ENCODE assay signal across 8 cellular contexts in the genomic region with DNA sequence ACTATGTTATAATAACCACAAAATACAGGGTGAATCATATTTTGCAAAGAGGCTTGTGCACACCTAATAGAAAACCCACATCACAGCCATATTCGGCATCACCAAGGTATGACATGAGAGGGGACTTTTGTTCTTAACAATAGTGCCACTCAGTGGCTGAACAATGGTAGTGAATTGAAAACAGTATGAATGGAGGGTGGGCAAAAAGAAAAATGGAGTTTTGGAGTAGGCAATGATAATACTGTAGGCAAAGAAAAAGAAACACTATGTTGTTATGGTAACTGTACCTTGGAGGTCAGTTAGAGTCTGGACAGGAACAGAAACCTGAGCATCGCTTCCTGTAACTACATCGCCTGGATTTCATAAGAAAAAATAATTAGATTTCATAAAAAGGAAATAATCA.
DNase-seq lines count a peak whose midpoint lies in the region; ATAC-seq and FAIRE-seq lines count a peak whose summit lies in the region.

No MANE protein-coding gene starts in this region.

- H3K27ac ChIP-seq in neuronal stem cell (replicated peaks; ENCODE audit: low read length) = no peak overlapping the region

- no peak overlapping the region for H3K4me2 ChIP-seq in neuronal stem cell (ENCODE audit: insufficient read depth, low read length, poor library complexity, severe bottlenecking)

- H3K14ac ChIP-seq in neuronal stem cell (ENCODE audit: low read length) = no peak overlapping the region

- peak; percentile 88 for ATAC-seq in HG03139 (IDR thresholded peaks at IDR 0.05; ENCODE audit: unreplicated experiment)

- no peak overlapping the region for H2AK5ac ChIP-seq in neuronal stem cell (ENCODE audit: low read depth, low read length)

- H3K23ac ChIP-seq in neuronal stem cell (ENCODE audit: low read depth, low read length, poor library complexity) = no peak overlapping the region

- no peak overlapping the region for H2BK120ac ChIP-seq in neuronal stem cell (ENCODE audit: low read depth, low read length)

- H2BK5ac ChIP-seq in neuronal stem cell (ENCODE audit: low read length) = no peak overlapping the region

- no peak overlapping the region for H3K4me3 ChIP-seq in neuronal stem cell (ENCODE audit: low read length in 2 of 2)

- H3K27me3 ChIP-seq in neuronal stem cell (ENCODE audit: control insufficient read depth in 3 of 3, insufficient read depth in 3 of 3, low read depth in 1 of 3, low read length in 3 of 3) = no peaks in the 10 kb centered on the region

- no peak overlapping the region for H3K18ac ChIP-seq in neuronal stem cell (ENCODE audit: low read length)

- H3K9me3 ChIP-seq in neuronal stem cell (replicated peaks in 1 of 2; ENCODE audit: control insufficient read depth in 2 of 2, insufficient read depth in 1 of 2, low read depth in 1 of 2, low read length in 2 of 2) = no peaks in the 10 kb centered on the region

- H2AFZ ChIP-seq in neuronal stem cell (ENCODE audit: low read length) = no peak overlapping the region

- no peak overlapping the region for H3K9ac ChIP-seq in neuronal stem cell (ENCODE audit: low read depth, low read length, poor library complexity)

- H2BK12ac ChIP-seq in neuronal stem cell (ENCODE audit: low read length) = no peak overlapping the region

- H3K79me1 ChIP-seq in neuronal stem cell (ENCODE audit: low read depth, low read length) = no peaks in the 10 kb centered on the region

- H2BK15ac ChIP-seq in neuronal stem cell (ENCODE audit: low read length) = no peak overlapping the region

- H4K8ac ChIP-seq in neuronal stem cell (ENCODE audit: low read depth, low read length) = no peak overlapping the region

- no peaks in the 10 kb centered on the region for H3K4me1 ChIP-seq in neuronal stem cell (ENCODE audit: control insufficient read depth in 2 of 2, insufficient read depth in 1 of 2, low read depth in 1 of 2, low read length in 2 of 2)

- no peaks in the 10 kb centered on the region for H3K36me3 ChIP-seq in neuronal stem cell (replicated peaks in 1 of 2; ENCODE audit: control insufficient read depth in 2 of 2, insufficient read depth in 2 of 2, low read length in 2 of 2)

- no peak overlapping the region for H4K91ac ChIP-seq in neuronal stem cell (ENCODE audit: low read depth, low read length, poor library complexity)

- WGBS in neuronal stem cell (ENCODE audit: extremely low coverage in 2 of 2, insufficient read length in 2 of 2, insufficient replicate concordance in 1 of 2), 2 donors = no CpG with 5 or more reads among the region's 3 CpGs

- FAIRE-seq in GM19239 (lab: Jason Lieb, UNC) = peak; percentile 99

- DNase-seq in DMS 273 treated with DMSO at 0.1 percent for 48 hours (lab: John Stamatoyannopoulos, UW) = peak; percentile 13
- DNase-seq in GM19239 (ENCODE audit: insufficient read length, low spot score) = peak; percentile 10
- peak; percentile 30 for DNase-seq in NCI-H446 treated with DMSO at 0.1 percent for 48 hours (lab: John Stamatoyannopoulos, UW)
- DNase-seq in activated CD4-positive, alpha-beta T cell treated with anti-CD3 and anti-CD28 coated beads, Interleukin-2, amount 50 U/mL, for 4 hours = peak; percentile 10 to 13
- DNase-seq in fibroblast of peridontal ligament (ENCODE audit: extremely low read depth) = peak; percentile 64
- DNase-seq in neuronal stem cell (ENCODE audit: low spot score) = peak; percentile 29
- no peak for DNase-seq in T1000 (lab: John Stamatoyannopoulos, UW)

- H3K4ac ChIP-seq in neuronal stem cell (ENCODE audit: low read length) = no peak overlapping the region
